Comparison of ENCODE assay signal across 24 cellular contexts in genomic region chr3:106528932-106529331, GRCh38.
DNase-seq lines count a peak whose midpoint lies in the region; ATAC-seq, FAIRE-seq and TF ChIP-seq lines count a peak whose summit lies in the region.
"Had no signal": no experiment of that assay in that cellular context is flagged by ENCODE, and none has a peak within 500 bp of the region (broad histone marks: within the 10 kb centered on the region; RNA-seq: fewer than 3 reads in every experiment).

No MANE protein-coding gene starts in this region.

- no peak overlapping the region for H3K4me3 Mint-ChIP-seq in activated naive CD8-positive, alpha-beta T cell treated with anti-CD3 and anti-CD28 coated beads, Interleukin-2, amount 50 U/mL, for 24 hours
- H3K4me3 Mint-ChIP-seq in activated naive CD8-positive, alpha-beta T cell treated with anti-CD3 and anti-CD28 coated beads for 36 hours, result no peak overlapping the region
- H3K4me3 Mint-ChIP-seq in activated T-helper 1 cell treated with anti-CD3 and anti-CD28 coated beads, Interleukin-12 subunit alpha, Interleukin-12 subunit beta, Interleukin-2, Interleukin-4 antibody, amounts not matched to agents 30 ng/mL and 10 ng/mL and 1 ng/mL, durations not matched to agents 14 hours and 24 hours and 36 hours, result no peak overlapping the region
- H3K4me3 Mint-ChIP-seq: B cell; CD4-positive, CD25-positive, alpha-beta regulatory T cell; CD8-positive, alpha-beta T cell had no signal

- no peak for TF ChIP-seq CTCF in GM12878 (IDR thresholded peaks at IDR 0.05 in 2 of 3, conservative IDR thresholded peaks at IDR 0.05 in 1 of 3; ENCODE audit: control insufficient read depth in 2 of 3, extremely low read depth in 1 of 3, insufficient read depth in 1 of 3, low read depth in 3 of 3, low read length in 3 of 3)

- no peak for ATAC-seq in activated naive CD8-positive, alpha-beta T cell treated with anti-CD3 and anti-CD28 coated beads, Interleukin-2, amount 50 U/mL, for 24 hours
- ATAC-seq in GM12878, result peak; percentile 60
- ATAC-seq: CD8-positive, alpha-beta T cell had no signal

- in situ Hi-C loops in GM12878 (cut with MboI), result no loop called here

- no peak for DNase-seq in activated naive CD8-positive, alpha-beta T cell treated with anti-CD3 and anti-CD28 coated beads, Interleukin-2, amount 50 U/mL, for 24 hours
- no peak for DNase-seq in activated naive CD8-positive, alpha-beta T cell treated with anti-CD3 and anti-CD28 coated beads for 36 hours
- DNase-seq in GM19239 (ENCODE audit: insufficient read length, low spot score), result no peak
- no peak for DNase-seq in activated T-helper 1 cell treated with anti-CD3 and anti-CD28 coated beads, Interleukin-12 subunit alpha, Interleukin-12 subunit beta, Interleukin-2, Interleukin-4 antibody, amounts not matched to agents 30 ng/mL and 10 ng/mL and 1 ng/mL, durations not matched to agents 14 hours and 24 hours and 36 hours (ENCODE audit: low spot score)
- DNase-seq in GM12878 (ENCODE audit: low read depth, low spot score), result no peak
- no peak for DNase-seq in Ammon's horn (ENCODE audit: low spot score)
- DNase-seq in cerebellar nuclear complex (lab: John Stamatoyannopoulos, UW), result no peak
- DNase-seq in cortex of kidney (lab: John Stamatoyannopoulos, UW), result no peak
- DNase-seq: Caco-2; CD4-positive, CD25-positive, alpha-beta regulatory T cell; CD8-positive, alpha-beta T cell; DMS153; DMS79; EL; GDM1; GM23248; H7; HCEC 1CT had no signal

- no peaks in the 10 kb centered on the region for H3K27me3 Mint-ChIP-seq in activated naive CD8-positive, alpha-beta T cell treated with anti-CD3 and anti-CD28 coated beads, Interleukin-2, amount 50 U/mL, for 24 hours
- no peaks in the 10 kb centered on the region for H3K27me3 Mint-ChIP-seq in activated naive CD8-positive, alpha-beta T cell treated with anti-CD3 and anti-CD28 coated beads for 36 hours
- H3K27me3 Mint-ChIP-seq in activated T-helper 1 cell treated with anti-CD3 and anti-CD28 coated beads, Interleukin-12 subunit alpha, Interleukin-12 subunit beta, Interleukin-2, Interleukin-4 antibody, amounts not matched to agents 30 ng/mL and 10 ng/mL and 1 ng/mL, durations not matched to agents 14 hours and 24 hours and 36 hours (ENCODE audit: insufficient read depth), result no peaks in the 10 kb centered on the region
- H3K27me3 Mint-ChIP-seq: B cell; CD4-positive, CD25-positive, alpha-beta regulatory T cell had no signal

- TF ChIP-seq EP300 in GM12878 (IDR thresholded peaks at IDR 0.05; ENCODE audit: borderline replicate concordance in 1 of 2, control insufficient read depth in 1 of 2, low read depth in 2 of 2, low read length in 2 of 2), result no peak

- CTCF ChIA-PET in GM12878 (lab: Yijun Ruan, JAX), result no interaction called here

- H3K27me3 ChIP-seq in GM12878 (replicated peaks in 1 of 2; ENCODE audit: control insufficient read depth in 2 of 2, insufficient read depth in 2 of 2, low read length in 1 of 2), result no peaks in the 10 kb centered on the region
- H3K27me3 ChIP-seq: BLaER1 had no signal

- no peak overlapping the region for H3K4me3 ChIP-seq in GM12878
- H3K4me3 ChIP-seq: BLaER1, GM23248 had no signal

- no peak overlapping the region for H3K27ac ChIP-seq in GM12878 (ENCODE audit: control insufficient read depth, insufficient read depth)
- H3K27ac ChIP-seq: BLaER1, C4-2B, GM23248 had no signal

- peaks cover 15% of the 10 kb centered on the region for H3K36me3 Mint-ChIP-seq in activated naive CD8-positive, alpha-beta T cell treated with anti-CD3 and anti-CD28 coated beads, Interleukin-2, amount 50 U/mL, for 24 hours (ENCODE audit: low read depth)
- H3K36me3 Mint-ChIP-seq in activated naive CD8-positive, alpha-beta T cell treated with anti-CD3 and anti-CD28 coated beads for 36 hours, result peaks cover 13% of the 10 kb centered on the region
- peaks cover 4% of the 10 kb centered on the region for H3K36me3 Mint-ChIP-seq in activated T-helper 1 cell treated with anti-CD3 and anti-CD28 coated beads, Interleukin-12 subunit alpha, Interleukin-12 subunit beta, Interleukin-2, Interleukin-4 antibody, amounts not matched to agents 30 ng/mL and 10 ng/mL and 1 ng/mL, durations not matched to agents 14 hours and 24 hours and 36 hours (ENCODE audit: low read depth)
- H3K36me3 Mint-ChIP-seq: CD4-positive, CD25-positive, alpha-beta regulatory T cell; CD8-positive, alpha-beta T cell had no signal

- H3K27ac Mint-ChIP-seq in activated naive CD8-positive, alpha-beta T cell treated with anti-CD3 and anti-CD28 coated beads, Interleukin-2, amount 50 U/mL, for 24 hours, result peak overlapping the region; percentile 55
- no peak overlapping the region for H3K27ac Mint-ChIP-seq in activated naive CD8-positive, alpha-beta T cell treated with anti-CD3 and anti-CD28 coated beads for 36 hours
- H3K27ac Mint-ChIP-seq in activated T-helper 1 cell treated with anti-CD3 and anti-CD28 coated beads, Interleukin-12 subunit alpha, Interleukin-12 subunit beta, Interleukin-2, Interleukin-4 antibody, amounts not matched to agents 30 ng/mL and 10 ng/mL and 1 ng/mL, durations not matched to agents 14 hours and 24 hours and 36 hours, result peak overlapping the region; percentile 22
- H3K27ac Mint-ChIP-seq: B cell; CD4-positive, CD25-positive, alpha-beta regulatory T cell; CD8-positive, alpha-beta T cell had no signal

- peaks cover 2% of the 10 kb centered on the region; the same call in 2 of the 3 replicates for H3K9me3 ChIP-seq in GM12878 (replicated peaks; ENCODE audit: control insufficient read depth, insufficient read depth, low read length)
- H3K9me3 ChIP-seq: BLaER1, Caco-2 had no signal

- H3K4me1 ChIP-seq in GM12878 (ENCODE audit: control insufficient read depth, insufficient read depth, low read length), result no peaks in the 10 kb centered on the region; the same call in 1 of the 2 replicates
- H3K4me1 ChIP-seq: BLaER1, Caco-2 had no signal

- POLR2A ChIA-PET in GM12878 (lab: Charles Lee), result no interaction called here

- no peaks in the 10 kb centered on the region for H3K36me3 ChIP-seq in GM12878 (ENCODE audit: control insufficient read depth in 2 of 2, insufficient read depth in 2 of 2, low read length in 1 of 2)
- H3K36me3 ChIP-seq: BLaER1 had no signal

- no peak overlapping the region for H2AFZ ChIP-seq in GM12878 (ENCODE audit: control insufficient read depth, low read depth, low read length)
- H2AFZ ChIP-seq: GM23248 had no signal

- no peaks in the 10 kb centered on the region for H3K79me2 ChIP-seq in GM12878 (ENCODE audit: control insufficient read depth, insufficient read depth, low read length)

- WGBS in GM12878 (ENCODE audit: insufficient coverage, insufficient replicate concordance, low lambda C conversion rate, missing lambda C conversion rate), result 72% methylated on average over 4 of the region's 4 CpGs

- intact Hi-C loops in activated T-helper 1 cell treated with anti-CD3 and anti-CD28 coated beads, Interleukin-12 subunit alpha, Interleukin-12 subunit beta, Interleukin-2, Interleukin-4 antibody, amounts not matched to agents 30 ng/mL and 10 ng/mL and 1 ng/mL, durations not matched to agents 14 hours and 24 hours and 36 hours (cut with micrococcal nuclease), result loop anchor here (1.0 to 2.0 kb wide), 5 partner anchors 55 to 352 kb away; no protein-coding TSS in a partner anchor
- intact Hi-C loops in GM12878 (cut with micrococcal nuclease; ENCODE audit: unreplicated experiment), result no loop called here

- no peak for TF ChIP-seq RAD21 in GM12878 (IDR thresholded peaks at IDR 0.05; ENCODE audit: insufficient read depth, low read depth, low read length)

- RAD21 ChIA-PET in GM12878 (lab: Charles Lee; ENCODE audit: unreplicated experiment), result no interaction called here

- no peaks in the 10 kb centered on the region for H4K20me1 ChIP-seq in GM12878 (ENCODE audit: control insufficient read depth, insufficient read depth)
- H4K20me1 ChIP-seq: BLaER1 had no signal

- peaks cover 47% of the 10 kb centered on the region for H3K4me1 Mint-ChIP-seq in activated naive CD8-positive, alpha-beta T cell treated with anti-CD3 and anti-CD28 coated beads, Interleukin-2, amount 50 U/mL, for 24 hours
- H3K4me1 Mint-ChIP-seq in activated naive CD8-positive, alpha-beta T cell treated with anti-CD3 and anti-CD28 coated beads for 36 hours, result peaks cover 16% of the 10 kb centered on the region
- peaks cover 39% of the 10 kb centered on the region for H3K4me1 Mint-ChIP-seq in activated T-helper 1 cell treated with anti-CD3 and anti-CD28 coated beads, Interleukin-12 subunit alpha, Interleukin-12 subunit beta, Interleukin-2, Interleukin-4 antibody, amounts not matched to agents 30 ng/mL and 10 ng/mL and 1 ng/mL, durations not matched to agents 14 hours and 24 hours and 36 hours (ENCODE audit: low read depth)

- H3K4me2 ChIP-seq in GM12878 (ENCODE audit: control insufficient read depth, insufficient read depth), result no peak overlapping the region
- H3K4me2 ChIP-seq: BLaER1 had no signal

- SMC1A ChIA-PET in GM12878 (lab: Charles Lee; ENCODE audit: uncharacterized antibody, unreplicated experiment), result no interaction called here

- H3K9ac ChIP-seq in GM12878 (ENCODE audit: control insufficient read depth, insufficient read depth, low read length), result no peak overlapping the region
- H3K9ac ChIP-seq: BLaER1, GM23248 had no signal

- H3K9me3 Mint-ChIP-seq in activated naive CD8-positive, alpha-beta T cell treated with anti-CD3 and anti-CD28 coated beads, Interleukin-2, amount 50 U/mL, for 24 hours, result peaks cover 41% of the 10 kb centered on the region
- H3K9me3 Mint-ChIP-seq in activated naive CD8-positive, alpha-beta T cell treated with anti-CD3 and anti-CD28 coated beads for 36 hours, result peaks cover 6% of the 10 kb centered on the region
- H3K9me3 Mint-ChIP-seq in activated T-helper 1 cell treated with anti-CD3 and anti-CD28 coated beads, Interleukin-12 subunit alpha, Interleukin-12 subunit beta, Interleukin-2, Interleukin-4 antibody, amounts not matched to agents 30 ng/mL and 10 ng/mL and 1 ng/mL, durations not matched to agents 14 hours and 24 hours and 36 hours, result peaks cover 56% of the 10 kb centered on the region

- TF ChIP-seq POLR2A in GM12878 (IDR thresholded peaks at IDR 0.05; ENCODE audit: low read depth, low read length), result no peak

- FAIRE-seq in GM19239 (lab: Jason Lieb, UNC), result peak; percentile 18
- FAIRE-seq in GM12878 (lab: Jason Lieb, UNC), result no peak
- FAIRE-seq: GM12891, GM18507, H1 had no signal

- no TSS peak for BruUV-seq in GM12878 (replicated peaks; lab: Mats Ljungman, UMichigan)

TF ChIP-seq in GM12878, 131 proteins besides CTCF, POLR2A, EP300 and RAD21 (continues in another document):
- TF ChIP-seq RFX5 (IDR thresholded peaks at IDR 0.05; ENCODE audit: low read depth, low read length), result no peak
- TF ChIP-seq JUNB (IDR thresholded peaks at IDR 0.05), result peak; percentile 46
